ENCODE assay signal across 8 cellular contexts in genomic region chr2:19900536-19901200, GRCh38. TPM values are rescaled to one million over a fixed set of nuclear protein-coding genes. Genes with fewer than 3 reads are reported as not detected.
DNase-seq lines count a peak whose midpoint lies in the region; ATAC-seq and TF ChIP-seq lines count a peak whose summit lies in the region.

No MANE protein-coding gene starts in this region.

- no peaks in the 10 kb centered on the region for H3K27me3 Mint-ChIP-seq in activated CD8-positive, alpha-beta T cell treated with anti-CD3 and anti-CD28 coated beads for 36 hours

- no peak for TF ChIP-seq CTCF in activated CD8-positive, alpha-beta T cell treated with anti-CD3 and anti-CD28 coated beads for 36 hours (IDR thresholded peaks at IDR 0.05)
- no peak for TF ChIP-seq CTCF in fibroblast of pulmonary artery (IDR thresholded peaks at IDR 0.05; ENCODE audit: low read length, missing control alignments)
- no peak for TF ChIP-seq CTCF in osteoblast (IDR thresholded peaks at IDR 0.05; ENCODE audit: extremely low read depth, low read depth, low read length)

- H3K27ac Mint-ChIP-seq in activated CD8-positive, alpha-beta T cell treated with anti-CD3 and anti-CD28 coated beads for 36 hours, result peak overlapping the region; percentile 97

- peaks cover 15% of the 10 kb centered on the region for H3K36me3 Mint-ChIP-seq in activated CD8-positive, alpha-beta T cell treated with anti-CD3 and anti-CD28 coated beads for 36 hours (ENCODE audit: low read depth)

- H3K4me2 ChIP-seq in osteoblast (ENCODE audit: insufficient read depth, low read length), result peak overlapping the region; percentile 95

- H3K9me3 Mint-ChIP-seq in activated CD8-positive, alpha-beta T cell treated with anti-CD3 and anti-CD28 coated beads for 36 hours, result peaks cover 4% of the 10 kb centered on the region

- peaks cover 31% of the 10 kb centered on the region for H3K4me1 ChIP-seq in osteoblast (ENCODE audit: insufficient read depth, low read length)

- H3K4me3 ChIP-seq in fibroblast of pulmonary artery (replicated peaks; ENCODE audit: low read depth, low read length) (peak overlapping the region; percentile 92), osteoblast (ENCODE audit: insufficient read depth, low read length) (peak overlapping the region; percentile 85)

- H2AFZ ChIP-seq in osteoblast (ENCODE audit: low read length), result peak overlapping the region; percentile 99

- H3K36me3 ChIP-seq in osteoblast (ENCODE audit: insufficient read depth, low read length), result no peaks in the 10 kb centered on the region

- DNase-seq in DMS79 treated with DMSO at 0.1 percent for 48 hours (lab: John Stamatoyannopoulos, UW) (peak; percentile 34), DMS79 (lab: John Stamatoyannopoulos, UW) (no peak), HT1080 (ENCODE audit: low read depth) (peak; percentile 20), fibroblast of pulmonary artery (ENCODE audit: low read depth) (peak; percentile 35), osteoblast (ENCODE audit: insufficient read length, low spot score, missing footprints) (no peak)
- peak; percentile 45 for DNase-seq in activated CD8-positive, alpha-beta T cell treated with anti-CD3 and anti-CD28 coated beads for 36 hours

- ATAC-seq in activated CD8-positive, alpha-beta T cell treated with anti-CD3 and anti-CD28 coated beads for 36 hours, result peak; percentile 14
- ATAC-seq in HG03095 (IDR thresholded peaks at IDR 0.05; ENCODE audit: unreplicated experiment) (no peak), GM19467 (IDR thresholded peaks at IDR 0.05; ENCODE audit: unreplicated experiment) (no peak)

- intact Hi-C loops in activated CD8-positive, alpha-beta T cell treated with anti-CD3 and anti-CD28 coated beads for 36 hours (cut with micrococcal nuclease), result loop anchor here (5.0 kb wide), 1 partner anchor 152 kb away; the partner anchor contains the start of gene LAPTM4A

- CTCF ChIA-PET in activated CD8-positive, alpha-beta T cell treated with anti-CD3 and anti-CD28 coated beads for 36 hours (lab: Charles Lee), result interaction anchor here (0.8 kb wide), 1 partner anchor 33 kb away, joined by 3 read pairs; no protein-coding TSS in a partner anchor

- H3K27me3 ChIP-seq in osteoblast (ENCODE audit: insufficient read depth, low read length), result no peaks in the 10 kb centered on the region

- peak overlapping the region; percentile 91 for H3K27ac ChIP-seq in osteoblast (ENCODE audit: low read depth, low read length)

- no peaks in the 10 kb centered on the region for H3K9me3 ChIP-seq in osteoblast (ENCODE audit: low read depth, low read length)

- peaks cover 4% of the 10 kb centered on the region for H4K20me1 ChIP-seq in osteoblast (ENCODE audit: insufficient read depth, low read length)

- POLR2A ChIA-PET in activated CD8-positive, alpha-beta T cell treated with anti-CD3 and anti-CD28 coated beads for 36 hours (lab: Charles Lee), result interaction anchor here (0.7 to 1.3 kb wide), 9 partner anchors 9 to 1341 kb away, joined by 3 to 8 read pairs (median 4); partner anchors contain the start of gene RDH14

- peaks cover 49% of the 10 kb centered on the region for H3K79me2 ChIP-seq in osteoblast (ENCODE audit: insufficient read depth, low read length)

- peak overlapping the region; percentile 81 for H3K4me3 Mint-ChIP-seq in activated CD8-positive, alpha-beta T cell treated with anti-CD3 and anti-CD28 coated beads for 36 hours

- H3K4me1 Mint-ChIP-seq in activated CD8-positive, alpha-beta T cell treated with anti-CD3 and anti-CD28 coated beads for 36 hours (ENCODE audit: low read depth), result peaks cover 48% of the 10 kb centered on the region

RNA-seq across cellular contexts. Expression of gene TTC32, which starts 1.1 kb away (rescaled TPM):
- 4.5 and 8.3 TPM in 2 replicates for total RNA-seq in HT1080 (2014; rRNA removed; shearing (Covaris generic))
- 5.8 and 7.4 TPM in 2 replicates for polyA plus RNA-seq in HT1080 (2015; cell fraction: cytosol; rRNA removed)
- polyA plus RNA-seq in HT1080 (2015; cell fraction: nucleus; rRNA removed), result 19.5 and 35.9 TPM in 2 replicates
- 10 to 100 TPM; 21.6 to 24.2 TPM for total RNA-seq in activated CD8-positive, alpha-beta T cell treated with anti-CD3 and anti-CD28 coated beads for 36 hours
- total RNA-seq in osteoblast, result 10.3 and 14.8 TPM in 2 replicates

Comparison
In these comparisons a context has a peak if more than half of its experiments do, and no peak if none do; other contexts are left out.
1. DNase-seq: peak in DMS79 treated with DMSO at 0.1 percent for 48 hours (single experiment), HT1080 (single experiment), activated CD8-positive, alpha-beta T cell treated with anti-CD3 and anti-CD28 coated beads for 36 hours (single experiment) and fibroblast of pulmonary artery (single experiment); none in DMS79 (single experiment) and osteoblast (single experiment).